In the genomic region with DNA sequence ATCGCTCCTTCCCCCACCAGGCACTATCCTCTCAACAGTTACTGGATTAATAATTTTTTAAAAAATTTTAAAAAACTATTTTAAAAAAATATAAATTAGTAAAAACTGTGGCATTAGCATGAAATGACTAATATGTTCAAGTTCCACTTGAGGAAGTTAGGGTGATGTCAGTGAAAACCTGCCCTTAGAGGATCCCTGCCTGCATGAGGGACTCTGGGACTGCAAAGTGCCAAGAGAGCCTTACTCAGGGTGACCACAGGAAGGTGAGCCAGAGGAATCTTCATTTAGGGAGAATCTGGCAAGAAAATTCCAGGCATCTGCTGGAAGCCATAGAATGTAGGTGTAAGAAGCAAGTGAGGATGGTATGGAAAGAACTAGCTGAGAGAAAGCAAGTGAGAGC, we compare ENCODE assay signal across 13 cellular contexts.
"Had no signal": no experiment of that assay in that cellular context is flagged by ENCODE, and none has a peak within 500 bp of the region (broad histone marks: within the 10 kb centered on the region; RNA-seq: fewer than 3 reads in every experiment).

No MANE protein-coding gene starts in this region.

- H3K4me3 ChIP-seq: hepatocyte, left ventricle myocardium inferior, mucosa of descending colon, thyroid gland had no signal

- H3K4me2 ChIP-seq: hepatocyte had no signal

- H3K4me1 ChIP-seq: left ventricle myocardium inferior, thyroid gland had no signal

- H3K9me3 ChIP-seq: left ventricle myocardium inferior, mucosa of descending colon, thyroid gland had no signal

- H3K79me2 ChIP-seq: hepatocyte had no signal

- H3K36me3 ChIP-seq: left ventricle myocardium inferior, thyroid gland had no signal

- H3K27me3 ChIP-seq: hepatocyte, thyroid gland had no signal

- H2AFZ ChIP-seq: hepatocyte had no signal

- DNase-seq: activated CD4-positive, CD25-positive, alpha-beta regulatory T cell treated with anti-CD3 and anti-CD28 coated beads, Interleukin-2, amount 50 U/mL, for 72 hours; activated naive CD4-positive, alpha-beta T cell; activated naive CD8-positive, alpha-beta T cell treated with anti-CD3 and anti-CD28 coated beads, Interleukin-2, amount 10 ng/mL, durations not matched to agents 7 days and 5 days; activated T-cell treated with anti-CD3 and anti-CD28 coated beads for 4 hours; effector memory CD4-positive, alpha-beta T cell; left ventricle myocardium inferior; mucosa of descending colon; naive thymus-derived CD4-positive, alpha-beta T cell; posterior cingulate gyrus; stimulated activated CD4-positive, alpha-beta T cell treated with anti-CD3 and anti-CD28 coated beads, Interleukin-4, amount 100 ng/mL, for 1 hour; stimulated activated naive B cell treated with anti-CD40 and anti-IgM and Interleukin-4, amounts not matched to agents 10 μg/mL and 1 μg/mL and 100 μg/mL, for 72 hours had no signal

- ATAC-seq: mucosa of descending colon; naive thymus-derived CD4-positive, alpha-beta T cell had no signal

- H3K27ac ChIP-seq: hepatocyte, left ventricle myocardium inferior, thyroid gland had no signal
